In the genomic region with DNA sequence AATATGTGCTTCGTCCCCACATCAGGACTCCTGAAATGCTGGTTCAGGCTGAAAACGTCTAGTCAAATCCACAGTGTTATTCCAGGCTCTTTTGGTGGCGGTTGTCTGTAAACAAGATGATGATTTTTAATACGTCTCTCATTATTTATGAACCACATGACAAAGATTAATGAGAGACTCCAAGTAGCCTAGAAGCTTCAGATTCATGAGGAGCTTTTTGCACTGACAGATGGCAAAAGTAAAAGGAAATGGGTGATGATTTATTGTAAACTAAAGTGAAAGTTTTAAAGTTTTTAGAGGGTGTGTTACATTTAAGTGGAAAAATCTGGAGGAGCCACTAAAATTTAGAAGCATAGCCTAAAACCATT, we compare ENCODE assay signal across 8 cellular contexts.
A peak's percentile ranks its signal among the peaks of the same experiment; 100 is the strongest.
DNase-seq lines count a peak whose midpoint lies in the region; ATAC-seq, FAIRE-seq and TF ChIP-seq lines count a peak whose summit lies in the region.

No MANE protein-coding gene starts in this region.

- H3K36me3 ChIP-seq in SK-N-SH (replicated peaks in 1 of 2; ENCODE audit: control insufficient read depth in 1 of 2, insufficient read depth in 2 of 2, low read length in 1 of 2) (peaks cover 0 to 8% of the 10 kb centered on the region in 2 experiments), keratinocyte (ENCODE audit: control insufficient read depth in 2 of 2, extremely low read depth in 1 of 2, insufficient read depth in 2 of 2, low read length in 2 of 2) (no peaks in the 10 kb centered on the region), subcutaneous abdominal adipose tissue (ENCODE audit: control insufficient read depth in 5 of 5, insufficient read depth in 5 of 5, low read length in 5 of 5) (no peaks in the 10 kb centered on the region)

- POLR2A ChIA-PET in SK-N-SH (lab: Yijun Ruan, JAX): interaction anchor here (0.8 kb wide), 1 partner anchor 168 kb away, joined by 3 read pairs; no protein-coding TSS in a partner anchor

- peaks cover 48% of the 10 kb centered on the region for H3K4me1 Mint-ChIP-seq in activated T-helper 1 cell treated with anti-CD3 and anti-CD28 coated beads, Interleukin-12 subunit alpha, Interleukin-12 subunit beta, Interleukin-2, Interleukin-4 antibody, amounts not matched to agents 30 ng/mL and 10 ng/mL and 1 ng/mL, durations not matched to agents 14 hours and 24 hours and 36 hours (ENCODE audit: low read depth)

- peak overlapping the region; percentile 82 for H2AFZ ChIP-seq in SK-N-SH (ENCODE audit: low read depth)
- peak overlapping the region; percentile 95 for H2AFZ ChIP-seq in keratinocyte (ENCODE audit: control insufficient read depth, low read length)

- H3K79me2 ChIP-seq in SK-N-SH (ENCODE audit: insufficient read depth) (0 out of 2 replicates have a peak, but pooled peaks cover 4% of the 10 kb centered on the region), keratinocyte (ENCODE audit: control insufficient read depth, insufficient read depth, low read length) (no peaks in the 10 kb centered on the region)

- CTCF ChIA-PET in SK-N-SH (lab: Yijun Ruan, JAX): interaction anchor here (1.0 to 3.1 kb wide), 4 partner anchors 11 to 364 kb away, joined by 3 to 8 read pairs (median 4); no protein-coding TSS in a partner anchor

- peaks cover 4 to 7% of the 10 kb centered on the region in 2 experiments; a peak in 3 of 4 replicates for H3K4me1 ChIP-seq in SK-N-SH (ENCODE audit: control insufficient read depth in 1 of 2, insufficient read depth in 2 of 2, low read depth in 1 of 2, low read length in 1 of 2)
- H3K4me1 ChIP-seq in keratinocyte (ENCODE audit: control insufficient read depth, extremely low read depth, insufficient read depth, low read length): peaks cover 10% of the 10 kb centered on the region
- H3K4me1 ChIP-seq in subcutaneous abdominal adipose tissue (ENCODE audit: control insufficient read depth in 5 of 5, insufficient read depth in 5 of 5, low read length in 5 of 5): peaks cover 0 to 24% (median 15%) of the 10 kb centered on the region in 5 donors

- intact Hi-C loops in activated T-helper 1 cell treated with anti-CD3 and anti-CD28 coated beads, Interleukin-12 subunit alpha, Interleukin-12 subunit beta, Interleukin-2, Interleukin-4 antibody, amounts not matched to agents 30 ng/mL and 10 ng/mL and 1 ng/mL, durations not matched to agents 14 hours and 24 hours and 36 hours (cut with micrococcal nuclease): loop anchor here (2.0 kb wide), 1 partner anchor 77 kb away; the partner anchor contains the start of gene BBX

- peak overlapping the region; percentile 89 for H3K4me3 Mint-ChIP-seq in activated T-helper 1 cell treated with anti-CD3 and anti-CD28 coated beads, Interleukin-12 subunit alpha, Interleukin-12 subunit beta, Interleukin-2, Interleukin-4 antibody, amounts not matched to agents 30 ng/mL and 10 ng/mL and 1 ng/mL, durations not matched to agents 14 hours and 24 hours and 36 hours

- H3K4me3 ChIP-seq in SK-N-SH (ENCODE audit: low read depth in 2 of 2, low read length in 1 of 2) (peak overlapping the region; percentile 21 to 56), keratinocyte (ENCODE audit: control insufficient read depth in 2 of 3, extremely low read depth in 1 of 3, insufficient read depth in 2 of 3, low read depth in 1 of 3, low read length in 3 of 3) (peak overlapping the region in 2 of 3 experiments; percentile 56 to 59), subcutaneous abdominal adipose tissue (ENCODE audit: low read depth in 1 of 5, low read length in 5 of 5) (peak overlapping the region; percentile 56 to 81 (median 70))

- no peaks in the 10 kb centered on the region for H3K9me2 ChIP-seq in SK-N-SH

- no peak for TF ChIP-seq CTCF in SK-N-SH (IDR thresholded peaks at IDR 0.05)
- no peak for TF ChIP-seq CTCF in keratinocyte (optimal IDR thresholded peaks at IDR 0.05 in 1 of 3, IDR thresholded peaks at IDR 0.05 in 1 of 3, conservative IDR thresholded peaks at IDR 0.05 in 1 of 3; ENCODE audit: extremely low read depth in 1 of 3, insufficient read depth in 2 of 3, low read length in 3 of 3)

- H3K9me3 ChIP-seq in SK-N-SH (no peaks in the 10 kb centered on the region), keratinocyte (ENCODE audit: control insufficient read depth, low read depth, low read length) (no peaks in the 10 kb centered on the region), subcutaneous abdominal adipose tissue (ENCODE audit: control insufficient read depth in 5 of 5, low read length in 5 of 5) (no peaks in the 10 kb centered on the region)

- TF ChIP-seq EP300 in SK-N-SH (IDR thresholded peaks at IDR 0.05; ENCODE audit: borderline replicate concordance in 1 of 2, low read depth in 1 of 2, low read length in 1 of 2): no peak

- DNase-seq in SK-N-SH: no peak
- DNase-seq in activated T-helper 1 cell treated with anti-CD3 and anti-CD28 coated beads, Interleukin-12 subunit alpha, Interleukin-12 subunit beta, Interleukin-2, Interleukin-4 antibody, amounts not matched to agents 30 ng/mL and 10 ng/mL and 1 ng/mL, durations not matched to agents 14 hours and 24 hours and 36 hours (ENCODE audit: low spot score): no peak
- DNase-seq in keratinocyte (ENCODE audit: low read depth, low spot score): no peak
- DNase-seq in NCI-H526 (lab: John Stamatoyannopoulos, UW): no peak

- H3K36me3 Mint-ChIP-seq in activated T-helper 1 cell treated with anti-CD3 and anti-CD28 coated beads, Interleukin-12 subunit alpha, Interleukin-12 subunit beta, Interleukin-2, Interleukin-4 antibody, amounts not matched to agents 30 ng/mL and 10 ng/mL and 1 ng/mL, durations not matched to agents 14 hours and 24 hours and 36 hours (ENCODE audit: low read depth): peaks cover 13% of the 10 kb centered on the region

- H3F3A ChIP-seq in SK-N-SH (replicated peaks; ENCODE audit: insufficient read depth): no peaks in the 10 kb centered on the region

- TF ChIP-seq RAD21 in SK-N-SH (IDR thresholded peaks at IDR 0.05; ENCODE audit: low read length): no peak

- dilution Hi-C loops in keratinocyte (cut with MboI; ENCODE audit: extremely low pct_ligation_motif_present, low sequenced_read_pairs): no loop called here

- H4K20me1 ChIP-seq in SK-N-SH (ENCODE audit: insufficient read depth) (no peaks in the 10 kb centered on the region), keratinocyte (ENCODE audit: control insufficient read depth, extremely low read depth, insufficient read depth, low read length) (no peaks in the 10 kb centered on the region)

- peak overlapping the region; percentile 79 for H3K4me2 ChIP-seq in SK-N-SH
- peak overlapping the region; percentile 88 for H3K4me2 ChIP-seq in keratinocyte (ENCODE audit: control insufficient read depth, extremely low read depth, insufficient read depth, low read depth, low read length)

- ATAC-seq in SK-N-SH treated with all-trans-retinoic acid at 6 μM for 48 hours (no peak; the same call in 1 of the 3 replicates), GM18907 (IDR thresholded peaks at IDR 0.05; ENCODE audit: unreplicated experiment) (no peak), GM19467 (IDR thresholded peaks at IDR 0.05; ENCODE audit: unreplicated experiment) (no peak)

- H3K27me3 ChIP-seq in SK-N-SH (ENCODE audit: insufficient read depth): no peaks in the 10 kb centered on the region
- no peaks in the 10 kb centered on the region for H3K27me3 ChIP-seq in keratinocyte (ENCODE audit: control insufficient read depth, extremely low read depth, insufficient read depth, low read length)
- H3K27me3 ChIP-seq in subcutaneous abdominal adipose tissue (ENCODE audit: control insufficient read depth in 5 of 5, insufficient read depth in 4 of 5, low read length in 5 of 5): no peaks in the 10 kb centered on the region

- H3K27ac Mint-ChIP-seq in activated T-helper 1 cell treated with anti-CD3 and anti-CD28 coated beads, Interleukin-12 subunit alpha, Interleukin-12 subunit beta, Interleukin-2, Interleukin-4 antibody, amounts not matched to agents 30 ng/mL and 10 ng/mL and 1 ng/mL, durations not matched to agents 14 hours and 24 hours and 36 hours: peak overlapping the region; percentile 91

- H3K27me3 Mint-ChIP-seq in activated T-helper 1 cell treated with anti-CD3 and anti-CD28 coated beads, Interleukin-12 subunit alpha, Interleukin-12 subunit beta, Interleukin-2, Interleukin-4 antibody, amounts not matched to agents 30 ng/mL and 10 ng/mL and 1 ng/mL, durations not matched to agents 14 hours and 24 hours and 36 hours (ENCODE audit: insufficient read depth): no peaks in the 10 kb centered on the region

- no peak for FAIRE-seq in keratinocyte (lab: Jason Lieb, UNC)

- H3K27ac ChIP-seq in SK-N-SH (ENCODE audit: low read depth in 2 of 2, low read length in 1 of 2) (peak overlapping the region; percentile 66 to 72), keratinocyte (ENCODE audit: control insufficient read depth, insufficient read depth, low read length) (peak overlapping the region; percentile 36), subcutaneous abdominal adipose tissue (ENCODE audit: low read depth, low read length) (peak overlapping the region; percentile 73)

- peak overlapping the region; percentile 61 for H3K9ac ChIP-seq in SK-N-SH
- H3K9ac ChIP-seq in keratinocyte (ENCODE audit: control insufficient read depth, extremely low read depth, insufficient read depth, low read length): peak overlapping the region; percentile 65
- H3K9ac ChIP-seq in subcutaneous abdominal adipose tissue (ENCODE audit: low read length in 5 of 5): peak overlapping the region; percentile 71 to 98 (median 88)

- H3K9me1 ChIP-seq in keratinocyte (ENCODE audit: control insufficient read depth, extremely low read depth, insufficient read depth, low read length): peaks cover 2% of the 10 kb centered on the region

- no peaks in the 10 kb centered on the region for H3K9me3 Mint-ChIP-seq in activated T-helper 1 cell treated with anti-CD3 and anti-CD28 coated beads, Interleukin-12 subunit alpha, Interleukin-12 subunit beta, Interleukin-2, Interleukin-4 antibody, amounts not matched to agents 30 ng/mL and 10 ng/mL and 1 ng/mL, durations not matched to agents 14 hours and 24 hours and 36 hours

- WGBS in SK-N-SH (ENCODE audit: low lambda C conversion rate): 52% methylated on average over 4 of the region's 4 CpGs

TF ChIP-seq in SK-N-SH, 30 proteins besides CTCF, POLR2A, EP300 and RAD21 (continues in another document):
- TF ChIP-seq FOSL2 (IDR thresholded peaks at IDR 0.05; ENCODE audit: borderline replicate concordance, low read depth) (no peak), YY1 (IDR thresholded peaks at IDR 0.05; ENCODE audit: low read depth) (no peak), NRF1 (IDR thresholded peaks at IDR 0.05; ENCODE audit: low read depth, low read length) (no peak)

TF ChIP-seq in SK-N-SH treated with all-trans-retinoic acid at 6 μM for 48 hours, 23 proteins besides CTCF, POLR2A, EP300 and RAD21 (continues in another document):
- no peak for TF ChIP-seq ZFP3 (CRISPR knock-in tag; IDR thresholded peaks at IDR 0.05)
- no peak for TF ChIP-seq GLIS3 (CRISPR knock-in tag; IDR thresholded peaks at IDR 0.05)
- TF ChIP-seq ZC3H10 (CRISPR knock-in tag; IDR thresholded peaks at IDR 0.05): no peak
